Comparison of ENCODE assay signal across 23 cellular contexts in the genomic region with DNA sequence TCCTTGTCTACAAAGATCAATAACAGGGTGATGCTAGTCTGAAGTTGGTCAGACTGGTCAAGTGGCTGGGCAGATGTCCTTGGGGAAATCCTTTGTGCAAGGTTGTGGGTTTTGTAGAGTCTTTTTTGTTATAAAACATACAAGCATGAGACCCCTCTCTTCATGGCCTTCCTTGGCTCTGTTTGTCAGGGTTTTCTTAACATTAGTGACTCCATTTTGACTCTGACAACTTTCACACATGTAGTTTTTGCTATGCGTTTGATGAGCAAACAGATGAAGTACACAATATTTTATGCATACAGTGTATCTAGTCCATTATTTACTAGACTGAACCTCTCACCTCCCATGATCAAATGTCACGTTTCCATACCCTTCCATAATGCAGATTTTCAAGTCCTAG.
DNase-seq lines count a peak whose midpoint lies in the region; ATAC-seq, FAIRE-seq and TF ChIP-seq lines count a peak whose summit lies in the region.
"Had no signal": no experiment of that assay in that cellular context is flagged by ENCODE, and none has a peak within 500 bp of the region (broad histone marks: within the 10 kb centered on the region; RNA-seq: fewer than 3 reads in every experiment).

No MANE protein-coding gene starts in this region.

- TF ChIP-seq POLR2A in A549 (IDR thresholded peaks at IDR 0.05; ENCODE audit: low read length), result no peak
- TF ChIP-seq POLR2A in GM12878 (IDR thresholded peaks at IDR 0.05; ENCODE audit: low read depth, low read length), result no peak

- WGBS in A549 (ENCODE audit: missing lambda C conversion rate), result 30% methylated on average over 2 of the region's 2 CpGs
- 50% methylated on average over 2 of the region's 2 CpGs for WGBS in GM12878 (ENCODE audit: insufficient coverage, insufficient replicate concordance, low lambda C conversion rate, missing lambda C conversion rate)

- H3K27me3 Mint-ChIP-seq in activated CD4-positive, alpha-beta T cell treated with anti-CD3 and anti-CD28 coated beads for 36 hours, result peaks cover 4% of the 10 kb centered on the region

- FAIRE-seq in A549 (lab: Jason Lieb, UNC) (no peak), GM12878 (lab: Jason Lieb, UNC) (no peak)
- FAIRE-seq: GM19239, HTR-8/SVneo had no signal

- H3K4me1 Mint-ChIP-seq in activated CD4-positive, alpha-beta T cell treated with anti-CD3 and anti-CD28 coated beads for 36 hours, result peaks cover 30% of the 10 kb centered on the region

- RAD21 ChIA-PET in GM12878 (lab: Charles Lee; ENCODE audit: unreplicated experiment), result no interaction called here

- H3K27ac ChIP-seq in A549, result peak overlapping the region; percentile 43 to 45; a peak in 5 of 6 replicates
- H3K27ac ChIP-seq in VCaP, result peak overlapping the region; percentile 55
- no peak overlapping the region for H3K27ac ChIP-seq in GM12878 (ENCODE audit: control insufficient read depth, insufficient read depth)
- no peak overlapping the region for H3K27ac ChIP-seq in ascending aorta
- H3K27ac ChIP-seq: KMS-11 had no signal

- H3K4me3 Mint-ChIP-seq in activated CD4-positive, alpha-beta T cell treated with anti-CD3 and anti-CD28 coated beads for 36 hours, result no peak overlapping the region
- H3K4me3 Mint-ChIP-seq: B cell, CD14-positive monocyte had no signal

- no peaks in the 10 kb centered on the region for H3K9me3 ChIP-seq in A549
- H3K9me3 ChIP-seq in GM12878 (replicated peaks; ENCODE audit: control insufficient read depth, insufficient read depth, low read length), result no peaks in the 10 kb centered on the region
- no peaks in the 10 kb centered on the region for H3K9me3 ChIP-seq in ascending aorta

- no peak overlapping the region for H2AFZ ChIP-seq in GM12878 (ENCODE audit: control insufficient read depth, low read depth, low read length)

- no peak overlapping the region for H3K4me3 ChIP-seq in A549
- no peak overlapping the region for H3K4me3 ChIP-seq in GM12878
- no peak overlapping the region for H3K4me3 ChIP-seq in ascending aorta

- DNase-seq in activated CD4-positive, alpha-beta T cell treated with anti-CD3 and anti-CD28 coated beads for 36 hours, result no peak
- DNase-seq in activated CD4-positive, alpha-beta T cell treated with anti-CD3 and anti-CD28 coated beads, Interleukin-2, amount 50 U/mL, for 4 hours, result no peak
- no peak for DNase-seq in A549 (ENCODE audit: low read depth in 1 of 2, low spot score in 1 of 2)
- DNase-seq in GM12878 (ENCODE audit: low read depth, low spot score), result no peak
- DNase-seq in middle frontal gyrus (ENCODE audit: extremely low spot score, low spot score), result no peak
- DNase-seq in ascending aorta (ENCODE audit: low spot score in 2 of 2), result no peak
- no peak for DNase-seq in NCI-H2196 treated with DMSO at 0.1 percent for 48 hours (lab: John Stamatoyannopoulos, UW; ENCODE audit: unreplicated experiment)
- DNase-seq: GF-D8, GOT3, NCI-H1092 treated with DMSO at 0.1 percent for 48 hours, NCI-H1436 treated with DMSO at 0.1 percent for 48 hours, NCI-H1930, NCI-H2171, NCI-H446, NCI-H526, OCI-M1, Right ventricle myocardium superior had no signal

- TF ChIP-seq EP300 in A549 (IDR thresholded peaks at IDR 0.05) (no peak), GM12878 (IDR thresholded peaks at IDR 0.05; ENCODE audit: borderline replicate concordance in 1 of 2, control insufficient read depth in 1 of 2, low read depth in 2 of 2, low read length in 2 of 2) (no peak)

- no TSS peak for BruUV-seq in GM12878 (replicated peaks; lab: Mats Ljungman, UMichigan)

- no peak for TF ChIP-seq CTCF in A549 (IDR thresholded peaks at IDR 0.05)
- no peak for TF ChIP-seq CTCF in VCaP (conservative IDR thresholded peaks at IDR 0.05)
- no peak for TF ChIP-seq CTCF in GM12878 (IDR thresholded peaks at IDR 0.05 in 2 of 3, conservative IDR thresholded peaks at IDR 0.05 in 1 of 3; ENCODE audit: control insufficient read depth in 2 of 3, extremely low read depth in 1 of 3, insufficient read depth in 1 of 3, low read depth in 3 of 3, low read length in 3 of 3)
- TF ChIP-seq CTCF in ascending aorta (IDR thresholded peaks at IDR 0.05), result no peak

- in situ Hi-C loops in GM12878 (cut with MboI), result no loop called here

- no peaks in the 10 kb centered on the region for H3K36me3 ChIP-seq in GM12878 (ENCODE audit: control insufficient read depth in 2 of 2, insufficient read depth in 2 of 2, low read length in 1 of 2)
- no peaks in the 10 kb centered on the region for H3K36me3 ChIP-seq in ascending aorta

- no peaks in the 10 kb centered on the region for H3K79me2 ChIP-seq in GM12878 (ENCODE audit: control insufficient read depth, insufficient read depth, low read length)

- no peak overlapping the region for H3K9ac ChIP-seq in GM12878 (ENCODE audit: control insufficient read depth, insufficient read depth, low read length)
- H3K9ac ChIP-seq: KMS-11 had no signal

- no peaks in the 10 kb centered on the region for H4K20me1 ChIP-seq in GM12878 (ENCODE audit: control insufficient read depth, insufficient read depth)

- TF ChIP-seq RAD21 in A549 (conservative IDR thresholded peaks at IDR 0.05 in 1 of 2, IDR thresholded peaks at IDR 0.05 in 1 of 2) (no peak), GM12878 (IDR thresholded peaks at IDR 0.05; ENCODE audit: insufficient read depth, low read depth, low read length) (no peak)

- peak overlapping the region; percentile 17 for H3K27ac Mint-ChIP-seq in activated CD4-positive, alpha-beta T cell treated with anti-CD3 and anti-CD28 coated beads for 36 hours
- H3K27ac Mint-ChIP-seq: B cell, CD14-positive monocyte had no signal

- intact Hi-C loops in activated CD4-positive, alpha-beta T cell treated with anti-CD3 and anti-CD28 coated beads for 36 hours (cut with DNase I, micrococcal nuclease), result loop anchor here (1.0 to 2.0 kb wide), 4 partner anchors 10 to 76 kb away; no protein-coding TSS in a partner anchor
- intact Hi-C loops in GM12878 (cut with micrococcal nuclease; ENCODE audit: unreplicated experiment) (no loop called here), ascending aorta (cut with DNase I) (no loop called here)

- SMC1A ChIA-PET in GM12878 (lab: Charles Lee; ENCODE audit: uncharacterized antibody, unreplicated experiment), result interaction anchor here (0.9 to 1.1 kb wide), 2 partner anchors 18 to 31 kb away, joined by 3 read pairs; no protein-coding TSS in a partner anchor

- ATAC-seq in activated CD4-positive, alpha-beta T cell treated with anti-CD3 and anti-CD28 coated beads for 36 hours, result no peak
- no peak for ATAC-seq in A549
- ATAC-seq in GM12878, result no peak

- peaks cover 2% of the 10 kb centered on the region for H3K36me3 Mint-ChIP-seq in activated CD4-positive, alpha-beta T cell treated with anti-CD3 and anti-CD28 coated beads for 36 hours (ENCODE audit: low read depth)

- peaks cover 58% of the 10 kb centered on the region for H3K4me1 ChIP-seq in A549
- no peaks in the 10 kb centered on the region for H3K4me1 ChIP-seq in GM12878 (ENCODE audit: control insufficient read depth, insufficient read depth, low read length)
- no peaks in the 10 kb centered on the region for H3K4me1 ChIP-seq in ascending aorta

- POLR2A ChIA-PET in activated CD4-positive, alpha-beta T cell treated with anti-CD3 and anti-CD28 coated beads for 36 hours (lab: Charles Lee), result no interaction called here
- POLR2A ChIA-PET in A549 (lab: Yijun Ruan, JAX), result no interaction called here
- POLR2A ChIA-PET in GM12878 (lab: Charles Lee), result no interaction called here

- H3K4me2 ChIP-seq in A549 (peak overlapping the region; percentile 56), GM12878 (ENCODE audit: control insufficient read depth, insufficient read depth) (no peak overlapping the region)
- H3K4me2 ChIP-seq: KMS-11 had no signal

- H3K27me3 ChIP-seq in GM12878 (replicated peaks in 1 of 2; ENCODE audit: control insufficient read depth in 2 of 2, insufficient read depth in 2 of 2, low read length in 1 of 2), result no peaks in the 10 kb centered on the region
- no peaks in the 10 kb centered on the region for H3K27me3 ChIP-seq in ascending aorta

- CTCF ChIA-PET in activated CD4-positive, alpha-beta T cell treated with anti-CD3 and anti-CD28 coated beads for 36 hours (lab: Charles Lee), result interaction anchor here (1.1 kb wide), 1 partner anchor 35 kb away, joined by 3 read pairs; no protein-coding TSS in a partner anchor
- CTCF ChIA-PET in A549 (lab: Yijun Ruan, JAX), result interaction anchor here (1.6 kb wide), 1 partner anchor 59 kb away, joined by 3 read pairs; no protein-coding TSS in a partner anchor
- CTCF ChIA-PET in GM12878 (lab: Yijun Ruan, JAX), result no interaction called here

- H3K9me3 Mint-ChIP-seq in activated CD4-positive, alpha-beta T cell treated with anti-CD3 and anti-CD28 coated beads for 36 hours (ENCODE audit: low read depth), result no peaks in the 10 kb centered on the region

TF ChIP-seq in A549, 52 proteins besides CTCF, POLR2A, EP300 and RAD21 (continues in another document):
- TF ChIP-seq HES2 (IDR thresholded peaks at IDR 0.05) (no peak), RFX5 (IDR thresholded peaks at IDR 0.05) (no peak), ZSCAN20 (CRISPR knock-in tag; IDR thresholded peaks at IDR 0.05) (peak; percentile 93), HEYL (CRISPR knock-in tag; IDR thresholded peaks at IDR 0.05) (peak; percentile 92), HOXB5 (CRISPR knock-in tag; IDR thresholded peaks at IDR 0.05) (peak; percentile 85), GATA3 (IDR thresholded peaks at IDR 0.05; ENCODE audit: borderline replicate concordance) (no peak)

Comparison
In these comparisons a context has a peak if more than half of its experiments do, and no peak if none do; other contexts are left out.
1. H3K27ac ChIP-seq: peak in A549 (2 of 2) and VCaP (single experiment); none in GM12878 (single experiment) and ascending aorta (0 of 2).
2. intact Hi-C loops: an anchor here in activated CD4-positive, alpha-beta T cell treated with anti-CD3 and anti-CD28 coated beads for 36 hours (1.0 to 2.0 kb wide); none called in GM12878 and ascending aorta.